Comparison of ENCODE assay signal across 26 cellular contexts in genomic region chr2:233828546-233829192, GRCh38. TPM values are rescaled to one million over a fixed set of nuclear protein-coding genes. Genes with fewer than 3 reads are reported as not detected.
A peak's percentile ranks its signal among the peaks of the same experiment; 100 is the strongest.
DNase-seq lines count a peak whose midpoint lies in the region; ATAC-seq and TF ChIP-seq lines count a peak whose summit lies in the region.
"Had no signal": no experiment of that assay in that cellular context is flagged by ENCODE, and none has a peak within 500 bp of the region (broad histone marks: within the 10 kb centered on the region; RNA-seq: fewer than 3 reads in every experiment).

No MANE protein-coding gene starts in this region.

- no peak overlapping the region for H3K27ac Mint-ChIP-seq in activated naive CD4-positive, alpha-beta T cell treated with anti-CD3 and anti-CD28 coated beads, Interleukin-2, amount 10 ng/mL, durations not matched to agents 7 days and 5 days
- H3K27ac Mint-ChIP-seq in T-helper 17 cell: no peak overlapping the region
- H3K27ac Mint-ChIP-seq: CD14-positive monocyte; dendritic cell treated with granulocyte-macrophage colony-stimulating factor and Interleukin-4, amounts not matched to agents 40 ng/mL and 50 ng/mL, for 4 days; stimulated activated effector memory CD8-positive, alpha-beta T cell treated with anti-CD3 and anti-CD28 coated beads, Interleukin-12 subunit alpha, Interleukin-12 subunit beta, amount 100 ng/mL, for 72 hours; T-helper 1 cell treated with Interleukin-12 subunit alpha and Interleukin-12 subunit beta and Interleukin-4 antibody, amounts not matched to agents 30 μg/mL and 1 μg/mL, for 36 hours had no signal

- H3K36me3 ChIP-seq in suprapubic skin (no peaks in the 10 kb centered on the region), upper lobe of left lung (no peaks in the 10 kb centered on the region)

- H3K9me3 ChIP-seq in T-helper 17 cell (ENCODE audit: control insufficient read depth, low read length, poor library complexity, severe bottlenecking): no peaks in the 10 kb centered on the region
- peaks cover 3% of the 10 kb centered on the region for H3K9me3 ChIP-seq in suprapubic skin
- peaks cover 0 to 3% (median 0%) of the 10 kb centered on the region in 4 donors for H3K9me3 ChIP-seq in upper lobe of left lung
- H3K9me3 ChIP-seq: HAP-1 had no signal

- TF ChIP-seq CTCF in suprapubic skin (IDR thresholded peaks at IDR 0.05): no peak
- no peak for TF ChIP-seq CTCF in upper lobe of left lung (IDR thresholded peaks at IDR 0.05)

- H3K4me1 ChIP-seq in suprapubic skin (peaks cover 14% of the 10 kb centered on the region), upper lobe of left lung (no peaks in the 10 kb centered on the region)

- no peak overlapping the region for H3K4me3 ChIP-seq in suprapubic skin
- H3K4me3 ChIP-seq in upper lobe of left lung: no peak overlapping the region
- H3K4me3 ChIP-seq: HAP-1, SK-N-MC, smooth muscle cell had no signal

- CTCF ChIA-PET in activated naive CD4-positive, alpha-beta T cell treated with anti-CD3 and anti-CD28 coated beads, Interleukin-2, amount 10 ng/mL, durations not matched to agents 7 days and 5 days (lab: Charles Lee): no interaction called here

- H3K27ac ChIP-seq in suprapubic skin: no peak overlapping the region
- H3K27ac ChIP-seq in upper lobe of left lung: no peak overlapping the region
- H3K27ac ChIP-seq: KMS-11, SK-N-MC had no signal

- no peak overlapping the region for H3K4me3 Mint-ChIP-seq in activated naive CD4-positive, alpha-beta T cell treated with anti-CD3 and anti-CD28 coated beads, Interleukin-2, amount 10 ng/mL, durations not matched to agents 7 days and 5 days
- no peak overlapping the region for H3K4me3 Mint-ChIP-seq in T-helper 17 cell
- H3K4me3 Mint-ChIP-seq: CD14-positive monocyte; dendritic cell treated with granulocyte-macrophage colony-stimulating factor and Interleukin-4, amounts not matched to agents 40 ng/mL and 50 ng/mL, for 4 days; stimulated activated effector memory CD8-positive, alpha-beta T cell treated with anti-CD3 and anti-CD28 coated beads, Interleukin-12 subunit alpha, Interleukin-12 subunit beta, amount 100 ng/mL, for 72 hours; T-helper 1 cell treated with Interleukin-12 subunit alpha and Interleukin-12 subunit beta and Interleukin-4 antibody, amounts not matched to agents 30 μg/mL and 1 μg/mL, for 36 hours had no signal

- 63% methylated on average over 5 of the region's 24 CpGs for WGBS in suprapubic skin
- WGBS in upper lobe of left lung, 2 donors: 81 to 84% methylated on average over 19 to 24 of the region's 24 CpGs

- TF ChIP-seq EP300 in suprapubic skin (IDR thresholded peaks at IDR 0.05) (no peak), upper lobe of left lung (IDR thresholded peaks at IDR 0.05) (no peak)

- H3K27me3 Mint-ChIP-seq in activated naive CD4-positive, alpha-beta T cell treated with anti-CD3 and anti-CD28 coated beads, Interleukin-2, amount 10 ng/mL, durations not matched to agents 7 days and 5 days: peaks cover 11% of the 10 kb centered on the region
- no peaks in the 10 kb centered on the region for H3K27me3 Mint-ChIP-seq in T-helper 17 cell

- no peaks in the 10 kb centered on the region for H3K9me3 Mint-ChIP-seq in activated naive CD4-positive, alpha-beta T cell treated with anti-CD3 and anti-CD28 coated beads, Interleukin-2, amount 10 ng/mL, durations not matched to agents 7 days and 5 days
- H3K9me3 Mint-ChIP-seq: dendritic cell treated with granulocyte-macrophage colony-stimulating factor and Interleukin-4, amounts not matched to agents 40 ng/mL and 50 ng/mL, for 4 days; stimulated activated effector memory CD8-positive, alpha-beta T cell treated with anti-CD3 and anti-CD28 coated beads, Interleukin-12 subunit alpha, Interleukin-12 subunit beta, amount 100 ng/mL, for 72 hours; T-helper 1 cell treated with Interleukin-12 subunit alpha and Interleukin-12 subunit beta and Interleukin-4 antibody, amounts not matched to agents 30 μg/mL and 1 μg/mL, for 36 hours had no signal

- peak; percentile 13 for DNase-seq in activated naive CD4-positive, alpha-beta T cell treated with anti-CD3 and anti-CD28 coated beads, Interleukin-2, amount 10 ng/mL, durations not matched to agents 7 days and 5 days
- no peak for DNase-seq in activated naive CD4-positive, alpha-beta T cell treated with Interleukin-2 at 50 U/mL for 16 hours
- DNase-seq in T-helper 17 cell: peak in 2 of 3 donors; percentile 1 to 5
- DNase-seq in left lobe of liver (ENCODE audit: low spot score): peak; percentile 40
- DNase-seq in suprapubic skin (ENCODE audit: low spot score in 2 of 2): peak; percentile 38 to 45
- DNase-seq in upper lobe of left lung: no peak
- no peak for DNase-seq in NOMO-1 treated with dmso at 0.1 percent for 144 hours (lab: John Stamatoyannopoulos, UW; ENCODE audit: unreplicated experiment)
- DNase-seq in A172 (ENCODE audit: low spot score): no peak
- DNase-seq: activated CD4-positive, alpha-beta T cell treated with anti-CD3 and anti-CD28 coated beads, Interleukin-2, amount 50 U/mL, for 4 hours; activated naive CD4-positive, alpha-beta T cell; amygdala; glutamatergic neuron; kidney glomerular epithelial cell; MV-4-11; NCI-H510A treated with DMSO at 0.1 percent for 48 hours had no signal

- ATAC-seq in T-helper 17 cell (no peak), left lobe of liver (no peak), upper lobe of left lung (ENCODE audit: low FRiP score in 2 of 2) (no peak)
- ATAC-seq: stimulated activated effector memory CD8-positive, alpha-beta T cell treated with anti-CD3 and anti-CD28 coated beads, Interleukin-12 subunit alpha, Interleukin-12 subunit beta, amount 100 ng/mL, for 72 hours had no signal

- H3K27me3 ChIP-seq in suprapubic skin: peaks cover 3% of the 10 kb centered on the region
- no peaks in the 10 kb centered on the region for H3K27me3 ChIP-seq in upper lobe of left lung

- no peaks in the 10 kb centered on the region for H3K4me1 Mint-ChIP-seq in activated naive CD4-positive, alpha-beta T cell treated with anti-CD3 and anti-CD28 coated beads, Interleukin-2, amount 10 ng/mL, durations not matched to agents 7 days and 5 days
- no peaks in the 10 kb centered on the region for H3K4me1 Mint-ChIP-seq in T-helper 17 cell
- H3K4me1 Mint-ChIP-seq: CD14-positive monocyte; stimulated activated effector memory CD8-positive, alpha-beta T cell treated with anti-CD3 and anti-CD28 coated beads, Interleukin-12 subunit alpha, Interleukin-12 subunit beta, amount 100 ng/mL, for 72 hours had no signal

- no peak for TF ChIP-seq POLR2A in suprapubic skin (IDR thresholded peaks at IDR 0.05)
- TF ChIP-seq POLR2A in upper lobe of left lung (IDR thresholded peaks at IDR 0.05): no peak

- peaks cover 4% of the 10 kb centered on the region for H3K36me3 Mint-ChIP-seq in activated naive CD4-positive, alpha-beta T cell treated with anti-CD3 and anti-CD28 coated beads, Interleukin-2, amount 10 ng/mL, durations not matched to agents 7 days and 5 days
- H3K36me3 Mint-ChIP-seq in T-helper 17 cell (ENCODE audit: low read depth): peaks cover 6% of the 10 kb centered on the region
- H3K36me3 Mint-ChIP-seq: stimulated activated effector memory CD8-positive, alpha-beta T cell treated with anti-CD3 and anti-CD28 coated beads, Interleukin-12 subunit alpha, Interleukin-12 subunit beta, amount 100 ng/mL, for 72 hours had no signal

RNA-seq across cellular contexts. Expression of gene HJURP, which starts 25.7 kb away (rescaled TPM):
- total RNA-seq in T-helper 17 cell: 1 to 10 TPM in 1 of 2 donors, under 1 TPM in 1; 0.35 to 1.1 TPM
- total RNA-seq in left lobe of liver: 0.50 TPM
- total RNA-seq in suprapubic skin: 1 to 10 TPM; 1.7 to 7.1 (median 3.9) TPM
- total RNA-seq in upper lobe of left lung: 1 to 10 TPM in 4 of 6 donors, under 1 TPM in 1, not detected in 1; 0.98 to 3.2 (median 1.3) TPM
- total RNA-seq in A172 (2014; rRNA removed; shearing (Covaris generic)): 78.3 and 83.2 TPM in 2 replicates

RNA-seq across cellular contexts. Expression of gene MROH2A, which starts 50.5 kb away (rescaled TPM):
- not detected for total RNA-seq in T-helper 17 cell
- total RNA-seq in left lobe of liver: 6.6 TPM
- not detected for total RNA-seq in suprapubic skin
- total RNA-seq in upper lobe of left lung: not detected
- total RNA-seq in A172 (2014; rRNA removed; shearing (Covaris generic)): 0.48 TPM in 1 of 2 replicates, not detected in the other
- total RNA-seq: endothelial cell of umbilical vein, myocyte, RPMI7951, smooth muscle cell had no signal

Comparison
In these comparisons a context has a peak if more than half of its experiments do, and no peak if none do; other contexts are left out.
1. DNase-seq: peak in activated naive CD4-positive, alpha-beta T cell treated with anti-CD3 and anti-CD28 coated beads, Interleukin-2, amount 10 ng/mL, durations not matched to agents 7 days and 5 days (single experiment), T-helper 17 cell (2 of 3), left lobe of liver (single experiment) and suprapubic skin (2 of 2); none in activated naive CD4-positive, alpha-beta T cell treated with Interleukin-2 at 50 U/mL for 16 hours (single experiment), upper lobe of left lung (0 of 2), NOMO-1 treated with dmso at 0.1 percent for 144 hours (single experiment) and A172 (single experiment).